ENCODE assay signal across 9 cellular contexts in genomic region chr5:71475788-71476384, GRCh38. TPM values are rescaled to one million over a fixed set of nuclear protein-coding genes. Genes with fewer than 3 reads are reported as not detected.
A peak's percentile ranks its signal among the peaks of the same experiment; 100 is the strongest.
DNase-seq lines count a peak whose midpoint lies in the region; ATAC-seq and TF ChIP-seq lines count a peak whose summit lies in the region.
"Had no signal": no experiment of that assay in that cellular context is flagged by ENCODE, and none has a peak within 500 bp of the region (broad histone marks: within the 10 kb centered on the region; RNA-seq: fewer than 3 reads in every experiment).

No MANE protein-coding gene starts in this region.

- peaks cover 2% of the 10 kb centered on the region for H3K4me1 Mint-ChIP-seq in endodermal cell

- TF ChIP-seq CTCF in AG04449 (IDR thresholded peaks at IDR 0.05; ENCODE audit: insufficient read depth, low read length, missing control alignments) (peak; percentile 45), GM06990 (IDR thresholded peaks at IDR 0.05; ENCODE audit: insufficient read depth, low read length, poor library complexity, severe bottlenecking) (peak; percentile 78), endodermal cell (conservative IDR thresholded peaks at IDR 0.05) (peak; percentile 87), prostate gland (IDR thresholded peaks at IDR 0.05) (peak; percentile 16 to 52 (median 46)), right atrium auricular region (IDR thresholded peaks at IDR 0.05) (peak in 1 of 2 donors; percentile 50)

- no peaks in the 10 kb centered on the region for H3K9me3 Mint-ChIP-seq in endodermal cell
- H3K9me3 Mint-ChIP-seq: stimulated activated naive CD8-positive, alpha-beta T cell treated with anti-CD3 and anti-CD28 coated beads, Interleukin-15, Interleukin-2, amounts not matched to agents 100 ng/mL and 50 ng/mL, for 24 hours had no signal

- 70 to 80% methylated on average over 2 to 3 of the region's 3 CpGs for WGBS in endodermal cell (ENCODE audit: insufficient coverage in 1 of 2, insufficient read length in 1 of 2), 2 experiments
- WGBS in prostate gland, result 70% methylated on average over 3 of the region's 3 CpGs
- WGBS in aorta, 2 donors, result 60 to 63% methylated on average over 3 of the region's 3 CpGs

- H3K36me3 Mint-ChIP-seq in endodermal cell (ENCODE audit: low read depth), result peaks cover 62% of the 10 kb centered on the region

- H3K27ac ChIP-seq in endodermal cell (ENCODE audit: low read depth, low read length), result no peak overlapping the region
- H3K27ac ChIP-seq in prostate gland, result no peak overlapping the region
- H3K27ac ChIP-seq in aorta (ENCODE audit: low read depth in 1 of 2, low read length in 2 of 2), result no peak overlapping the region
- no peak overlapping the region for H3K27ac ChIP-seq in right atrium auricular region

- H3K9me3 ChIP-seq in endodermal cell (ENCODE audit: control insufficient read depth, low read length), result peaks cover 3% of the 10 kb centered on the region
- H3K9me3 ChIP-seq in prostate gland, result no peaks in the 10 kb centered on the region
- H3K9me3 ChIP-seq in aorta (ENCODE audit: control insufficient read depth, low read length), result no peaks in the 10 kb centered on the region
- H3K9me3 ChIP-seq in right atrium auricular region, result no peaks in the 10 kb centered on the region

- no peak for TF ChIP-seq POLR2A in prostate gland (IDR thresholded peaks at IDR 0.05)

- intact Hi-C loops in prostate gland (cut with DNase I), result no loop called here
- intact Hi-C loops in aorta (cut with DNase I), result loop anchor here in 1 of 2 donors (10.0 kb wide), 1 partner anchor 279 kb away; no protein-coding TSS in a partner anchor

- H3K4me3 ChIP-seq in AG04449 (ENCODE audit: low read depth, low read length) (no peak overlapping the region), GM06990 (replicated peaks; ENCODE audit: low read depth, low read length) (no peak overlapping the region), endodermal cell (ENCODE audit: low read length) (no peak overlapping the region), prostate gland (no peak overlapping the region), aorta (ENCODE audit: low read length in 2 of 2) (no peak overlapping the region), right atrium auricular region (no peak overlapping the region)

- H3K36me3 ChIP-seq in GM06990 (ENCODE audit: control insufficient read depth, insufficient read depth, low read length) (peaks cover 8% of the 10 kb centered on the region), endodermal cell (ENCODE audit: control insufficient read depth, insufficient read depth, low read length) (peaks cover 62% of the 10 kb centered on the region), prostate gland (no peaks in the 10 kb centered on the region), aorta (ENCODE audit: control insufficient read depth in 1 of 2, insufficient read depth in 2 of 2, low read length in 1 of 2) (peaks cover 1 to 3% of the 10 kb centered on the region in 2 donors), right atrium auricular region (peaks cover 20% of the 10 kb centered on the region)

- CTCF ChIA-PET in AG04449 (lab: Yijun Ruan, JAX), result interaction anchor here (0.8 to 3.5 kb wide), 16 partner anchors 10 to 833 kb away, joined by 3 to 42 read pairs (median 6); partner anchors contain the start of gene BDP1

- H3K27me3 Mint-ChIP-seq in endodermal cell (ENCODE audit: insufficient read depth), result no peaks in the 10 kb centered on the region
- H3K27me3 Mint-ChIP-seq: stimulated activated naive CD8-positive, alpha-beta T cell treated with anti-CD3 and anti-CD28 coated beads, Interleukin-15, Interleukin-2, amounts not matched to agents 100 ng/mL and 50 ng/mL, for 24 hours had no signal

- H3K27me3 ChIP-seq in GM06990 (replicated peaks; ENCODE audit: control insufficient read depth, insufficient read depth, low read length) (no peaks in the 10 kb centered on the region), endodermal cell (ENCODE audit: control insufficient read depth, insufficient read depth, low read length, poor library complexity, severe bottlenecking) (no peaks in the 10 kb centered on the region), prostate gland (replicated peaks; ENCODE audit: insufficient read depth) (no peaks in the 10 kb centered on the region), aorta (ENCODE audit: control insufficient read depth in 1 of 2, insufficient read depth in 2 of 2, low read length in 1 of 2) (no peaks in the 10 kb centered on the region), right atrium auricular region (no peaks in the 10 kb centered on the region)

- H3K4me1 ChIP-seq in endodermal cell (ENCODE audit: control insufficient read depth, insufficient read depth, low read length) (no peaks in the 10 kb centered on the region), prostate gland (replicated peaks) (no peaks in the 10 kb centered on the region), aorta (ENCODE audit: control insufficient read depth in 1 of 2, insufficient read depth in 2 of 2, low read length in 2 of 2) (no peaks in the 10 kb centered on the region), right atrium auricular region (no peaks in the 10 kb centered on the region)

- H3K27ac Mint-ChIP-seq in endodermal cell, result peak overlapping the region; percentile 72
- H3K27ac Mint-ChIP-seq: stimulated activated naive CD8-positive, alpha-beta T cell treated with anti-CD3 and anti-CD28 coated beads, Interleukin-15, Interleukin-2, amounts not matched to agents 100 ng/mL and 50 ng/mL, for 24 hours had no signal

- POLR2A ChIA-PET in AG04449 (lab: Yijun Ruan, JAX), result no interaction called here

- H3K9ac ChIP-seq in endodermal cell (ENCODE audit: extremely low read depth, low read length, poor library complexity, severe bottlenecking), result no peak overlapping the region

- ATAC-seq in aorta (ENCODE audit: low FRiP score), result no peak
- ATAC-seq in GM21619 (IDR thresholded peaks at IDR 0.05; ENCODE audit: unreplicated experiment), result no peak

- DNase-seq in AG04449 (ENCODE audit: low read depth, low spot score) (no peak), GM06990 (ENCODE audit: extremely low read depth, insufficient read length) (no peak), NCI-H460 (ENCODE audit: extremely low read depth, low read depth) (peak; percentile 26), endodermal cell (no peak), prostate gland (ENCODE audit: low spot score) (no peak), aorta (no peak), right atrium auricular region (ENCODE audit: low spot score) (no peak)

- H3K4me3 Mint-ChIP-seq in endodermal cell, result no peak overlapping the region
- H3K4me3 Mint-ChIP-seq: stimulated activated naive CD8-positive, alpha-beta T cell treated with anti-CD3 and anti-CD28 coated beads, Interleukin-15, Interleukin-2, amounts not matched to agents 100 ng/mL and 50 ng/mL, for 24 hours had no signal

RNA-seq across cellular contexts. Expression of gene BDP1, which starts 20.4 kb away (rescaled TPM):
- total RNA-seq in NCI-H460 (2014; rRNA removed; shearing (Covaris generic)), result 32.5 and 37.4 TPM in 2 replicates
- 23.6 and 37.6 TPM in 2 replicates for polyA plus RNA-seq in NCI-H460 (2014; cell fraction: nucleus; rRNA removed)
- total RNA-seq in endodermal cell, result 10 to 100 TPM; 26.7 to 31.9 TPM
- polyA plus RNA-seq in endodermal cell (2013, experiment 1 of 2), result 14.1 TPM
- 15.2 TPM for polyA plus RNA-seq in endodermal cell (2013, experiment 2 of 2)
- total RNA-seq in prostate gland, result 10 to 100 TPM; 17.9 to 25.6 TPM
- total RNA-seq in aorta, result 10 to 100 TPM; 30.4 to 32.2 TPM
- polyA plus RNA-seq in aorta, result 10 to 100 TPM in 1 of 2 donors, 1 to 10 TPM in 1; 7.0 to 10.1 TPM
- total RNA-seq in right atrium auricular region, result 10 to 100 TPM; 11.8 to 20.1 TPM
